16 cellular contexts compared by ENCODE assay signal in the genomic region with DNA sequence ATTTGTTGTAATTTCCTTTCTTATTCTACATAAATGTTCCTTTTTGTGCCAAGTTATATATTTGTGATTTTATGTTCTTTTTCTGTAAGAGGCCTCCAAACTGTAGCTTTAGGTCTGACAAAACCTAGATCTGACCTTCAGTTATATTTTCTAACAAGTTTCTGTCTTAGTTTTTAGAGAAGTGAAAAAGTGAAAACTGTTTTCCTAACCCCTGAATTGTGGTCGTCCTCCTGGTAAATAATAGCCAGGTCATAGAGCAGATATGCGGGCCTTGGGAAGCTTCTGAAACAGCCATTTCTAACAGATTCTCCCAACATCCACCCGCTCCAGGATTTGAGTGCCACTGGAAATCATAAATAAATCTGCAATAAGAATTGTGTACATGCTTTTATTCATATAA.
DNase-seq lines count a peak whose midpoint lies in the region; ATAC-seq, FAIRE-seq and TF ChIP-seq lines count a peak whose summit lies in the region.
"Had no signal": no experiment of that assay in that cellular context is flagged by ENCODE, and none has a peak within 500 bp of the region (broad histone marks: within the 10 kb centered on the region; RNA-seq: fewer than 3 reads in every experiment).

No MANE protein-coding gene starts in this region.

- no peaks in the 10 kb centered on the region for H3K79me2 ChIP-seq in HepG2 (ENCODE audit: insufficient read depth, low read length)

- H3K27me3 ChIP-seq in SJCRH30 (no peaks in the 10 kb centered on the region), HepG2 (ENCODE audit: control insufficient read depth in 1 of 2, insufficient read depth in 2 of 2, low read length in 2 of 2) (no peaks in the 10 kb centered on the region)
- H3K27me3 ChIP-seq: MG63, SJSA1 had no signal

- DNase-seq in GM12891 (ENCODE audit: insufficient read length, low spot score) (no peak), medulla oblongata (ENCODE audit: extremely low spot score) (no peak), SJCRH30 (no peak), HepG2 (ENCODE audit: low spot score) (no peak), dermis blood vessel endothelial cell (no peak)
- DNase-seq: CD8-positive, alpha-beta T cell; MG63; NCI-H1105 treated with DMSO at 0.1 percent for 48 hours; NCI-H187; NCI-H345; NCI-H526; PC-9 had no signal

- H3K9me3 ChIP-seq in SJCRH30 (replicated peaks) = no peaks in the 10 kb centered on the region
- peaks cover 13% of the 10 kb centered on the region for H3K9me3 ChIP-seq in HepG2 (ENCODE audit: low read length)
- H3K9me3 ChIP-seq: MG63, SJSA1 had no signal

- no peak overlapping the region for H2AFZ ChIP-seq in HepG2 (ENCODE audit: low read length)

- H3K4me3 ChIP-seq in SJCRH30 = no peak overlapping the region
- no peak overlapping the region for H3K4me3 ChIP-seq in HepG2 (replicated peaks in 1 of 3; ENCODE audit: insufficient read depth in 1 of 3, low read depth in 2 of 3, low read length in 3 of 3)
- H3K4me3 ChIP-seq: MG63, PC-9, SJSA1 had no signal

- TF ChIP-seq POLR2A in GM12891 (IDR thresholded peaks at IDR 0.05; ENCODE audit: low read depth, low read length) = no peak
- TF ChIP-seq POLR2A in HepG2 (IDR thresholded peaks at IDR 0.05; ENCODE audit: insufficient read depth in 1 of 2, low read depth in 2 of 2, low read length in 2 of 2) = no peak

- CTCF ChIA-PET in HepG2 (lab: Yijun Ruan, JAX; ENCODE audit: low intra/inter-chr PET ratio, low total read pairs) = no interaction called here

- FAIRE-seq in GM12891 (lab: Jason Lieb, UNC) = no peak
- FAIRE-seq in HepG2 (lab: Jason Lieb, UNC) = no peak

- in situ Hi-C loops in HepG2 (cut with HindIII; ENCODE audit: extremely low pct_ligation_motif_present, low pct_unique_long_range_greater_than_20kb) = no loop called here

- no peaks in the 10 kb centered on the region for H4K20me1 ChIP-seq in HepG2 (ENCODE audit: insufficient read depth, low read length)

- BruUV-seq in HepG2 (replicated peaks; lab: Mats Ljungman, UMichigan) = no TSS peak

- TF ChIP-seq EP300 in HepG2 (IDR thresholded peaks at IDR 0.05; ENCODE audit: low read depth in 2 of 2, low read length in 2 of 2) (no peak), HepG2 (CRISPR knock-in tag; IDR thresholded peaks at IDR 0.05; ENCODE audit: borderline replicate concordance) (no peak)

- POLR2A ChIA-PET in HepG2 (lab: Yijun Ruan, JAX) = no interaction called here

- TF ChIP-seq RAD21 in HepG2 (CRISPR knock-in tag; IDR thresholded peaks at IDR 0.05) = no peak

- H3K36me3 ChIP-seq in SJCRH30 = no peaks in the 10 kb centered on the region
- H3K36me3 ChIP-seq in HepG2 (replicated peaks in 1 of 2; ENCODE audit: control insufficient read depth in 1 of 2, insufficient read depth in 2 of 2, low read length in 2 of 2) = no peaks in the 10 kb centered on the region
- H3K36me3 ChIP-seq: MG63, SJSA1 had no signal

- WGBS in HepG2 (ENCODE audit: low lambda C conversion rate) = 33% methylated on average over 3 of the region's 3 CpGs

- TF ChIP-seq CTCF in HepG2 (CRISPR knock-in tag; IDR thresholded peaks at IDR 0.05) = no peak

- H3K4me2 ChIP-seq in HepG2 (ENCODE audit: low read depth, low read length) = no peak overlapping the region
- H3K4me2 ChIP-seq: PC-9 had no signal

- no peak overlapping the region for H3K9ac ChIP-seq in HepG2 (ENCODE audit: insufficient read depth, low read depth, low read length)

- H3K27ac ChIP-seq in SJCRH30 (no peak overlapping the region), HepG2 (ENCODE audit: extremely low read length, insufficient read depth, low read length) (no peak overlapping the region)
- H3K27ac ChIP-seq: PC-9, SJSA1 had no signal

- ATAC-seq in GM18907 (IDR thresholded peaks at IDR 0.05; ENCODE audit: unreplicated experiment) = peak; percentile 67
- ATAC-seq in GM21786 (IDR thresholded peaks at IDR 0.05; ENCODE audit: unreplicated experiment) = peak; percentile 64
- peak; percentile 40 for ATAC-seq in HG03442 (IDR thresholded peaks at IDR 0.05; ENCODE audit: unreplicated experiment)
- ATAC-seq in HepG2 = no peak
- ATAC-seq: CD8-positive, alpha-beta T cell had no signal

- intact Hi-C loops in HepG2 (cut with micrococcal nuclease; ENCODE audit: unreplicated experiment) = no loop called here

- H3K4me1 ChIP-seq in SJCRH30 = no peaks in the 10 kb centered on the region
- no peaks in the 10 kb centered on the region for H3K4me1 ChIP-seq in HepG2 (ENCODE audit: insufficient read depth, low read length)
- H3K4me1 ChIP-seq: SJSA1 had no signal

TF ChIP-seq in GM12891, 5 proteins besides CTCF, POLR2A, EP300 and RAD21:
- TF ChIP-seq PAX5 (IDR thresholded peaks at IDR 0.05; ENCODE audit: insufficient read depth, low read length, severe bottlenecking) (no peak), SPI1 (IDR thresholded peaks at IDR 0.05; ENCODE audit: low read depth, low read length) (peak; percentile 72)
TF ChIP-seq in GM12891: peak in this region for 1.

TF ChIP-seq in HepG2, 621 proteins besides CTCF, POLR2A, EP300 and RAD21 (continues in another document):
- TF ChIP-seq, protein P1, sequence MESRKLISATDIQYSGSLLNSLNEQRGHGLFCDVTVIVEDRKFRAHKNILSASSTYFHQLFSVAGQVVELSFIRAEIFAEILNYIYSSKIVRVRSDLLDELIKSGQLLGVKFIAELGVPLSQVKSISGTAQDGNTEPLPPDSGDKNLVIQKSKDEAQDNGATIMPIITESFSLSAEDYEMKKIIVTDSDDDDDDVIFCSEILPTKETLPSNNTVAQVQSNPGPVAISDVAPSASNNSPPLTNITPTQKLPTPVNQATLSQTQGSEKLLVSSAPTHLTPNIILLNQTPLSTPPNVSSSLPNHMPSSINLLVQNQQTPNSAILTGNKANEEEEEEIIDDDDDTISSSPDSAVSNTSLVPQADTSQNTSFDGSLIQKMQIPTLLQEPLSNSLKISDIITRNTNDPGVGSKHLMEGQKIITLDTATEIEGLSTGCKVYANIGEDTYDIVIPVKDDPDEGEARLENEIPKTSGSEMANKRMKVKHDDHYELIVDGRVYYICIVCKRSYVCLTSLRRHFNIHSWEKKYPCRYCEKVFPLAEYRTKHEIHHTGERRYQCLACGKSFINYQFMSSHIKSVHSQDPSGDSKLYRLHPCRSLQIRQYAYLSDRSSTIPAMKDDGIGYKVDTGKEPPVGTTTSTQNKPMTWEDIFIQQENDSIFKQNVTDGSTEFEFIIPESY (CRISPR knock-in tag; IDR thresholded peaks at IDR 0.05) = no peak
- TF ChIP-seq ZNF251 (CRISPR knock-in tag; IDR thresholded peaks at IDR 0.05) (no peak), SSRP1 (CRISPR knock-in tag; IDR thresholded peaks at IDR 0.05) (no peak), SMARCC2 (IDR thresholded peaks at IDR 0.05) (no peak), ZNF552 (CRISPR knock-in tag; IDR thresholded peaks at IDR 0.05; ENCODE audit: borderline replicate concordance) (no peak), MIER3 (CRISPR knock-in tag; IDR thresholded peaks at IDR 0.05; ENCODE audit: borderline replicate concordance) (no peak), KDM6A (CRISPR knock-in tag; IDR thresholded peaks at IDR 0.05; ENCODE audit: low read depth) (no peak), KLF9 (CRISPR knock-in tag; IDR thresholded peaks at IDR 0.05; ENCODE audit: low read depth) (no peak), XRCC5 (optimal IDR thresholded peaks at IDR 0.05; ENCODE audit: low read length) (no peak), CENPT (CRISPR knock-in tag; IDR thresholded peaks at IDR 0.05; ENCODE audit: low read depth) (no peak), TP53 (CRISPR knock-in tag; conservative IDR thresholded peaks at IDR 0.05) (no peak)
- TF ChIP-seq, protein P2, sequence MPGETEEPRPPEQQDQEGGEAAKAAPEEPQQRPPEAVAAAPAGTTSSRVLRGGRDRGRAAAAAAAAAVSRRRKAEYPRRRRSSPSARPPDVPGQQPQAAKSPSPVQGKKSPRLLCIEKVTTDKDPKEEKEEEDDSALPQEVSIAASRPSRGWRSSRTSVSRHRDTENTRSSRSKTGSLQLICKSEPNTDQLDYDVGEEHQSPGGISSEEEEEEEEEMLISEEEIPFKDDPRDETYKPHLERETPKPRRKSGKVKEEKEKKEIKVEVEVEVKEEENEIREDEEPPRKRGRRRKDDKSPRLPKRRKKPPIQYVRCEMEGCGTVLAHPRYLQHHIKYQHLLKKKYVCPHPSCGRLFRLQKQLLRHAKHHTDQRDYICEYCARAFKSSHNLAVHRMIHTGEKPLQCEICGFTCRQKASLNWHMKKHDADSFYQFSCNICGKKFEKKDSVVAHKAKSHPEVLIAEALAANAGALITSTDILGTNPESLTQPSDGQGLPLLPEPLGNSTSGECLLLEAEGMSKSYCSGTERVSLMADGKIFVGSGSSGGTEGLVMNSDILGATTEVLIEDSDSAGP (CRISPR knock-in tag; IDR thresholded peaks at IDR 0.05; ENCODE audit: borderline replicate concordance) = no peak
- TF ChIP-seq, protein P3, sequence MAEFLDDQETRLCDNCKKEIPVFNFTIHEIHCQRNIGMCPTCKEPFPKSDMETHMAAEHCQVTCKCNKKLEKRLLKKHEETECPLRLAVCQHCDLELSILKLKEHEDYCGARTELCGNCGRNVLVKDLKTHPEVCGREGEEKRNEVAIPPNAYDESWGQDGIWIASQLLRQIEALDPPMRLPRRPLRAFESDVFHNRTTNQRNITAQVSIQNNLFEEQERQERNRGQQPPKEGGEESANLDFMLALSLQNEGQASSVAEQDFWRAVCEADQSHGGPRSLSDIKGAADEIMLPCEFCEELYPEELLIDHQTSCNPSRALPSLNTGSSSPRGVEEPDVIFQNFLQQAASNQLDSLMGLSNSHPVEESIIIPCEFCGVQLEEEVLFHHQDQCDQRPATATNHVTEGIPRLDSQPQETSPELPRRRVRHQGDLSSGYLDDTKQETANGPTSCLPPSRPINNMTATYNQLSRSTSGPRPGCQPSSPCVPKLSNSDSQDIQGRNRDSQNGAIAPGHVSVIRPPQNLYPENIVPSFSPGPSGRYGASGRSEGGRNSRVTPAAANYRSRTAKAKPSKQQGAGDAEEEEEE (CRISPR knock-in tag; IDR thresholded peaks at IDR 0.05; ENCODE audit: borderline replicate concordance) = no peak
